24 cellular contexts compared by ENCODE assay signal in genomic region chr18:68922392-68922791, GRCh38.
A peak's percentile ranks its signal among the peaks of the same experiment; 100 is the strongest.
DNase-seq lines count a peak whose midpoint lies in the region; ATAC-seq, FAIRE-seq and TF ChIP-seq lines count a peak whose summit lies in the region.
"Had no signal": no experiment of that assay in that cellular context is flagged by ENCODE, and none has a peak within 500 bp of the region (broad histone marks: within the 10 kb centered on the region; RNA-seq: fewer than 3 reads in every experiment).

No MANE protein-coding gene starts in this region.

- peak; percentile 10 for ATAC-seq in activated naive CD8-positive, alpha-beta T cell treated with anti-CD3 and anti-CD28 coated beads, Interleukin-2, amount 50 U/mL, for 24 hours
- ATAC-seq in RWPE2 (ENCODE audit: low read depth) = peak; percentile 46; the same call in 2 of the 3 replicates
- ATAC-seq: CD8-positive, alpha-beta T cell; GM12878 had no signal

- H3K9me1 ChIP-seq in keratinocyte (ENCODE audit: control insufficient read depth, extremely low read depth, insufficient read depth, low read length) = no peaks in the 10 kb centered on the region

- H3K79me2 ChIP-seq in keratinocyte (ENCODE audit: control insufficient read depth, insufficient read depth, low read length) (no peaks in the 10 kb centered on the region), MM.1S (ENCODE audit: low read length) (no peaks in the 10 kb centered on the region)

- no peaks in the 10 kb centered on the region for H3F3A ChIP-seq in MM.1S (ENCODE audit: insufficient read depth, low read length)

- no peaks in the 10 kb centered on the region for H3K36me3 ChIP-seq in RWPE2 (ENCODE audit: low read depth)
- no peaks in the 10 kb centered on the region for H3K36me3 ChIP-seq in keratinocyte (ENCODE audit: control insufficient read depth in 2 of 2, extremely low read depth in 1 of 2, insufficient read depth in 2 of 2, low read length in 2 of 2)
- no peaks in the 10 kb centered on the region for H3K36me3 ChIP-seq in MM.1S (replicated peaks; ENCODE audit: insufficient read depth, low read length)
- H3K36me3 ChIP-seq: BLaER1 had no signal

- no peaks in the 10 kb centered on the region for H3K27me3 Mint-ChIP-seq in activated naive CD8-positive, alpha-beta T cell treated with anti-CD3 and anti-CD28 coated beads, Interleukin-2, amount 50 U/mL, for 24 hours
- H3K27me3 Mint-ChIP-seq in activated naive CD8-positive, alpha-beta T cell treated with anti-CD3 and anti-CD28 coated beads for 36 hours = peaks cover 3% of the 10 kb centered on the region
- H3K27me3 Mint-ChIP-seq: B cell had no signal

- dilution Hi-C loops in keratinocyte (cut with MboI; ENCODE audit: extremely low pct_ligation_motif_present, low sequenced_read_pairs) = no loop called here

- no peaks in the 10 kb centered on the region for H3K4me1 Mint-ChIP-seq in activated naive CD8-positive, alpha-beta T cell treated with anti-CD3 and anti-CD28 coated beads, Interleukin-2, amount 50 U/mL, for 24 hours
- H3K4me1 Mint-ChIP-seq in activated naive CD8-positive, alpha-beta T cell treated with anti-CD3 and anti-CD28 coated beads for 36 hours = peaks cover 3% of the 10 kb centered on the region
- H3K4me1 Mint-ChIP-seq: B cell; CD4-positive, CD25-positive, alpha-beta regulatory T cell had no signal

- no peak overlapping the region for H3K27ac Mint-ChIP-seq in activated naive CD8-positive, alpha-beta T cell treated with anti-CD3 and anti-CD28 coated beads, Interleukin-2, amount 50 U/mL, for 24 hours
- H3K27ac Mint-ChIP-seq in activated naive CD8-positive, alpha-beta T cell treated with anti-CD3 and anti-CD28 coated beads for 36 hours = no peak overlapping the region
- H3K27ac Mint-ChIP-seq: B cell; CD4-positive, CD25-positive, alpha-beta regulatory T cell; CD8-positive, alpha-beta T cell had no signal

- no peaks in the 10 kb centered on the region for H3K9me2 ChIP-seq in MM.1S (replicated peaks; ENCODE audit: insufficient read depth, low read length)

- FAIRE-seq in keratinocyte (lab: Jason Lieb, UNC) = peak; percentile 83
- no peak for FAIRE-seq in frontal cortex (lab: Jason Lieb, UNC)
- FAIRE-seq: A204.1, G401.6, GM12878, GM19239, H1 had no signal

- H4K20me1 ChIP-seq in keratinocyte (ENCODE audit: control insufficient read depth, extremely low read depth, insufficient read depth, low read length) (no peaks in the 10 kb centered on the region), MM.1S (ENCODE audit: insufficient read depth, low read length) (no peaks in the 10 kb centered on the region)
- H4K20me1 ChIP-seq: BLaER1 had no signal

- no peak overlapping the region for H3K4me3 Mint-ChIP-seq in activated naive CD8-positive, alpha-beta T cell treated with anti-CD3 and anti-CD28 coated beads, Interleukin-2, amount 50 U/mL, for 24 hours
- no peak overlapping the region for H3K4me3 Mint-ChIP-seq in activated naive CD8-positive, alpha-beta T cell treated with anti-CD3 and anti-CD28 coated beads for 36 hours
- H3K4me3 Mint-ChIP-seq: B cell; CD4-positive, CD25-positive, alpha-beta regulatory T cell; CD8-positive, alpha-beta T cell had no signal

- no peaks in the 10 kb centered on the region for H3K27me3 ChIP-seq in RWPE2 (ENCODE audit: insufficient read depth, poor library complexity, severe bottlenecking)
- no peaks in the 10 kb centered on the region for H3K27me3 ChIP-seq in keratinocyte (ENCODE audit: control insufficient read depth, extremely low read depth, insufficient read depth, low read length)
- H3K27me3 ChIP-seq in MM.1S (replicated peaks; ENCODE audit: insufficient read depth, low read length) = no peaks in the 10 kb centered on the region
- H3K27me3 ChIP-seq: BLaER1 had no signal

- TF ChIP-seq CTCF in RWPE2 (IDR thresholded peaks at IDR 0.05; ENCODE audit: poor library complexity, severe bottlenecking) (no peak), keratinocyte (optimal IDR thresholded peaks at IDR 0.05 in 1 of 3, IDR thresholded peaks at IDR 0.05 in 1 of 3, conservative IDR thresholded peaks at IDR 0.05 in 1 of 3; ENCODE audit: extremely low read depth in 1 of 3, insufficient read depth in 2 of 3, low read length in 3 of 3) (no peak), MM.1S (IDR thresholded peaks at IDR 0.05; ENCODE audit: low read length) (no peak)

- no peak overlapping the region for H3K4me2 ChIP-seq in keratinocyte (ENCODE audit: control insufficient read depth, extremely low read depth, insufficient read depth, low read depth, low read length)
- H3K4me2 ChIP-seq in MM.1S (ENCODE audit: low read depth, low read length) = no peak overlapping the region
- H3K4me2 ChIP-seq: BLaER1 had no signal

- H3K27ac ChIP-seq in RWPE2 (ENCODE audit: poor library complexity, severe bottlenecking) (no peak overlapping the region), epithelial cell of prostate (peak overlapping the region; percentile 3), keratinocyte (ENCODE audit: control insufficient read depth, insufficient read depth, low read length) (no peak overlapping the region), MM.1S (ENCODE audit: low read length) (no peak overlapping the region)
- H3K27ac ChIP-seq: 22Rv1, BLaER1, C4-2B, GM23248 had no signal

- H2AFZ ChIP-seq in keratinocyte (ENCODE audit: control insufficient read depth, low read length) = no peak overlapping the region
- H2AFZ ChIP-seq in MM.1S (ENCODE audit: low read length) = no peak overlapping the region
- H2AFZ ChIP-seq: GM23248 had no signal

- H3K9me3 ChIP-seq in RWPE2 (ENCODE audit: severe bottlenecking) (no peaks in the 10 kb centered on the region), keratinocyte (ENCODE audit: control insufficient read depth, low read depth, low read length) (no peaks in the 10 kb centered on the region), MM.1S (replicated peaks; ENCODE audit: insufficient read depth, low read length) (no peaks in the 10 kb centered on the region)
- H3K9me3 ChIP-seq: BLaER1 had no signal

- H3K4me3 ChIP-seq in RWPE2 (ENCODE audit: severe bottlenecking) (no peak overlapping the region), keratinocyte (ENCODE audit: control insufficient read depth in 2 of 3, extremely low read depth in 1 of 3, insufficient read depth in 2 of 3, low read depth in 1 of 3, low read length in 3 of 3) (no peak overlapping the region), MM.1S (ENCODE audit: low read length) (no peak overlapping the region)
- H3K4me3 ChIP-seq: BLaER1, GM12878, GM23248 had no signal

- DNase-seq in activated naive CD8-positive, alpha-beta T cell treated with anti-CD3 and anti-CD28 coated beads, Interleukin-2, amount 50 U/mL, for 24 hours = no peak
- DNase-seq in activated naive CD8-positive, alpha-beta T cell treated with anti-CD3 and anti-CD28 coated beads for 36 hours = no peak
- no peak for DNase-seq in RWPE2 (ENCODE audit: low spot score)
- peak; percentile 79 for DNase-seq in epithelial cell of prostate (ENCODE audit: low read depth, low spot score)
- no peak for DNase-seq in keratinocyte (ENCODE audit: low read depth, low spot score)
- no peak for DNase-seq in frontal cortex (ENCODE audit: low spot score in 2 of 2)
- no peak for DNase-seq in MM.1S
- DNase-seq in putamen (ENCODE audit: low spot score) = no peak
- DNase-seq: Calu3; CD4-positive, CD25-positive, alpha-beta regulatory T cell; CD8-positive, alpha-beta T cell; DND-41; GM23248; H7; HCEC 1CT had no signal

- no peaks in the 10 kb centered on the region for H3K9me3 Mint-ChIP-seq in activated naive CD8-positive, alpha-beta T cell treated with anti-CD3 and anti-CD28 coated beads, Interleukin-2, amount 50 U/mL, for 24 hours
- no peaks in the 10 kb centered on the region for H3K9me3 Mint-ChIP-seq in activated naive CD8-positive, alpha-beta T cell treated with anti-CD3 and anti-CD28 coated beads for 36 hours
- H3K9me3 Mint-ChIP-seq: CD4-positive, CD25-positive, alpha-beta regulatory T cell; CD8-positive, alpha-beta T cell had no signal

- H3K4me1 ChIP-seq in RWPE2 (ENCODE audit: insufficient read depth, poor library complexity, severe bottlenecking) = peaks cover 5% of the 10 kb centered on the region
- peaks cover 3% of the 10 kb centered on the region for H3K4me1 ChIP-seq in keratinocyte (ENCODE audit: control insufficient read depth, extremely low read depth, insufficient read depth, low read length)
- peaks cover 14% of the 10 kb centered on the region for H3K4me1 ChIP-seq in MM.1S (ENCODE audit: low read length)

- no peaks in the 10 kb centered on the region for H3K36me3 Mint-ChIP-seq in activated naive CD8-positive, alpha-beta T cell treated with anti-CD3 and anti-CD28 coated beads, Interleukin-2, amount 50 U/mL, for 24 hours (ENCODE audit: low read depth)
- H3K36me3 Mint-ChIP-seq in activated naive CD8-positive, alpha-beta T cell treated with anti-CD3 and anti-CD28 coated beads for 36 hours = no peaks in the 10 kb centered on the region
- H3K36me3 Mint-ChIP-seq: CD4-positive, CD25-positive, alpha-beta regulatory T cell; CD8-positive, alpha-beta T cell had no signal

- H3K9ac ChIP-seq in keratinocyte (ENCODE audit: control insufficient read depth, extremely low read depth, insufficient read depth, low read length) (no peak overlapping the region), MM.1S (ENCODE audit: low read length) (no peak overlapping the region)
- H3K9ac ChIP-seq: BLaER1, GM23248 had no signal
